ENCODE assay signal across 11 cellular contexts in the genomic region with DNA sequence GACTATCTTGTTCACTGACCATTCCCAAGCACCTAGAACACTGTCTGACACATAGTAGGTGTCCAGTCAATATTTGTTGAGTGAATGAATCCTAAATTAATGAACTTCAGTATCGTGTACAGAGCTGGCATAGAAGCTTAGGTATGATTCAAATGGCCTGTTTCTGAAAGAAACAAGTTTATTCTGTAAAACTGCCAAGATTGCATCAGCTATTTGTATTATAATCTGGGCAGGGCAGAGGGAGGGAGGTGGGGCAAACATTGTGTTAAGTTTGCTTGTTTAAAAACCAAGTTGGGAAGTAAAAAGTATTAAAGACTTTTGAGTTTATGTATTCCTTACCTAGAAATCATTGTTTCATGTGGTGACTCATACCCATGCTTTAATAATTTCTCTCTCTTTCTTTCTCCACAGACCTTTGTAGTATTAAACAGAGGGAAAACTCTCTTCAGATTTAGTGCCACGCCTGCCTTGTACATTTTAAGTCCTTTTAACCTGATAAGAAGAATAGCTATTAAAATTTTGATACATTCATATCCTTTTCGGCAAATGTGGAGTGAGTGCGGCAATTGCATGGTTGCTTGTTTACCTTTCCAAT.
DNase-seq lines count a peak whose midpoint lies in the region; ATAC-seq, FAIRE-seq and TF ChIP-seq lines count a peak whose summit lies in the region.
"Had no signal": no experiment of that assay in that cellular context is flagged by ENCODE, and none has a peak within 500 bp of the region (broad histone marks: within the 10 kb centered on the region; RNA-seq: fewer than 3 reads in every experiment).

No MANE protein-coding gene starts in this region.

- H3K9me3 Mint-ChIP-seq in stimulated activated naive CD8-positive, alpha-beta T cell treated with anti-CD3 and anti-CD28 coated beads, Interleukin-15, Interleukin-2, amounts not matched to agents 100 ng/mL and 50 ng/mL, for 24 hours, result no peaks in the 10 kb centered on the region
- no peaks in the 10 kb centered on the region for H3K9me3 Mint-ChIP-seq in stimulated activated naive CD8-positive, alpha-beta T cell treated with anti-CD3 and anti-CD28 coated beads, Interleukin-15, amount 100 ng/mL, for 72 hours
- no peaks in the 10 kb centered on the region for H3K9me3 Mint-ChIP-seq in astrocyte (ENCODE audit: unreplicated experiment)
- no peaks in the 10 kb centered on the region for H3K9me3 Mint-ChIP-seq in mesothelial cell of epicardium

- peak overlapping the region; percentile 13 for H3K27ac Mint-ChIP-seq in stimulated activated naive CD8-positive, alpha-beta T cell treated with anti-CD3 and anti-CD28 coated beads, Interleukin-15, Interleukin-2, amounts not matched to agents 100 ng/mL and 50 ng/mL, for 24 hours
- peak overlapping the region in 1 of 2 donors; percentile 10 for H3K27ac Mint-ChIP-seq in stimulated activated naive CD8-positive, alpha-beta T cell treated with anti-CD3 and anti-CD28 coated beads, Interleukin-15, amount 100 ng/mL, for 72 hours
- H3K27ac Mint-ChIP-seq in astrocyte (ENCODE audit: unreplicated experiment), result peak overlapping the region; percentile 84
- no peak overlapping the region for H3K27ac Mint-ChIP-seq in mesothelial cell of epicardium

- H3K27ac ChIP-seq in astrocyte (ENCODE audit: low read depth, low read length), result no peak overlapping the region
- H3K27ac ChIP-seq: BLaER1 treated with 17β-estradiol and CSF1 and Interleukin-3, amounts not matched to agents 10 nM and 100 nM had no signal

- H3K79me2 ChIP-seq in astrocyte (ENCODE audit: insufficient read depth, low read length), result no peaks in the 10 kb centered on the region

- no peak overlapping the region for H3K9ac ChIP-seq in astrocyte (ENCODE audit: low read length)
- H3K9ac ChIP-seq: BLaER1 treated with 17β-estradiol and CSF1 and Interleukin-3, amounts not matched to agents 10 nM and 100 nM had no signal

- no peaks in the 10 kb centered on the region for H3K36me3 Mint-ChIP-seq in stimulated activated naive CD8-positive, alpha-beta T cell treated with anti-CD3 and anti-CD28 coated beads, Interleukin-15, Interleukin-2, amounts not matched to agents 100 ng/mL and 50 ng/mL, for 24 hours (ENCODE audit: low read depth)
- no peaks in the 10 kb centered on the region for H3K36me3 Mint-ChIP-seq in astrocyte (ENCODE audit: low read depth, unreplicated experiment)
- H3K36me3 Mint-ChIP-seq in mesothelial cell of epicardium, result no peaks in the 10 kb centered on the region

- DNase-seq in stimulated activated naive CD8-positive, alpha-beta T cell treated with anti-CD3 and anti-CD28 coated beads, Interleukin-15, amount 100 ng/mL, for 72 hours, result no peak
- DNase-seq in astrocyte (ENCODE audit: low read depth), result peak; percentile 69
- peak; percentile 56 for DNase-seq in iris pigment epithelial cell (ENCODE audit: low read depth)
- no peak for DNase-seq in erythroblast (lab: John Stamatoyannopoulos, UW)
- DNase-seq in foreskin melanocyte, result no peak
- DNase-seq in mesothelial cell of epicardium (ENCODE audit: low spot score in 2 of 2, unreplicated experiment in 2 of 2), result no peak
- no peak for DNase-seq in HuH-7.5 (ENCODE audit: low spot score)
- DNase-seq: NCI-H1694 treated with DMSO at 0.1 percent for 48 hours had no signal

- H3K27me3 Mint-ChIP-seq in stimulated activated naive CD8-positive, alpha-beta T cell treated with anti-CD3 and anti-CD28 coated beads, Interleukin-15, Interleukin-2, amounts not matched to agents 100 ng/mL and 50 ng/mL, for 24 hours, result peaks cover 3% of the 10 kb centered on the region
- H3K27me3 Mint-ChIP-seq in stimulated activated naive CD8-positive, alpha-beta T cell treated with anti-CD3 and anti-CD28 coated beads, Interleukin-15, amount 100 ng/mL, for 72 hours, result peaks cover 10% of the 10 kb centered on the region
- peaks cover 2% of the 10 kb centered on the region for H3K27me3 Mint-ChIP-seq in astrocyte (ENCODE audit: low read depth, unreplicated experiment)
- H3K27me3 Mint-ChIP-seq in mesothelial cell of epicardium (ENCODE audit: low read depth), result no peaks in the 10 kb centered on the region

- TF ChIP-seq CTCF in astrocyte (IDR thresholded peaks at IDR 0.05; ENCODE audit: insufficient read depth, low read depth, low read length) (no peak), mesothelial cell of epicardium (IDR thresholded peaks at IDR 0.05; ENCODE audit: unreplicated experiment) (no peak)

- peaks cover 12% of the 10 kb centered on the region for H3K4me1 ChIP-seq in astrocyte (ENCODE audit: insufficient read depth, low read length)

- H3K36me3 ChIP-seq in astrocyte (ENCODE audit: insufficient read depth, low read length), result no peaks in the 10 kb centered on the region
- H3K36me3 ChIP-seq: BLaER1 treated with 17β-estradiol and CSF1 and Interleukin-3, amounts not matched to agents 10 nM and 100 nM had no signal

- peaks cover 4% of the 10 kb centered on the region for H4K20me1 ChIP-seq in astrocyte (ENCODE audit: insufficient read depth, low read length)
- H4K20me1 ChIP-seq: BLaER1 treated with 17β-estradiol and CSF1 and Interleukin-3, amounts not matched to agents 10 nM and 100 nM had no signal

- FAIRE-seq in astrocyte (lab: Jason Lieb, UNC), result no peak
- FAIRE-seq: GM12878 had no signal

- H3K4me1 Mint-ChIP-seq in stimulated activated naive CD8-positive, alpha-beta T cell treated with anti-CD3 and anti-CD28 coated beads, Interleukin-15, Interleukin-2, amounts not matched to agents 100 ng/mL and 50 ng/mL, for 24 hours (ENCODE audit: low read depth), result no peaks in the 10 kb centered on the region
- H3K4me1 Mint-ChIP-seq in stimulated activated naive CD8-positive, alpha-beta T cell treated with anti-CD3 and anti-CD28 coated beads, Interleukin-15, amount 100 ng/mL, for 72 hours, result peaks cover 6% of the 10 kb centered on the region
- H3K4me1 Mint-ChIP-seq in astrocyte (ENCODE audit: low read depth, unreplicated experiment) (peaks cover 26% of the 10 kb centered on the region), mesothelial cell of epicardium (peaks cover 18% of the 10 kb centered on the region)

- H3K27me3 ChIP-seq in astrocyte (ENCODE audit: insufficient read depth, low read length), result no peaks in the 10 kb centered on the region
- H3K27me3 ChIP-seq: BLaER1 treated with 17β-estradiol and CSF1 and Interleukin-3, amounts not matched to agents 10 nM and 100 nM had no signal

- H3K4me2 ChIP-seq in astrocyte (ENCODE audit: low read length), result peak overlapping the region; percentile 29
- H3K4me2 ChIP-seq: BLaER1 treated with 17β-estradiol and CSF1 and Interleukin-3, amounts not matched to agents 10 nM and 100 nM had no signal

- H3K4me3 ChIP-seq in astrocyte (ENCODE audit: insufficient read depth, low read depth, low read length), result no peak overlapping the region
- H3K4me3 ChIP-seq: BLaER1 treated with 17β-estradiol and CSF1 and Interleukin-3, amounts not matched to agents 10 nM and 100 nM; GM12878 had no signal

- H3K9me3 ChIP-seq in astrocyte (ENCODE audit: insufficient read depth, low read depth, low read length), result no peaks in the 10 kb centered on the region
- H3K9me3 ChIP-seq: BLaER1 treated with 17β-estradiol and CSF1 and Interleukin-3, amounts not matched to agents 10 nM and 100 nM had no signal

- no peak overlapping the region for H2AFZ ChIP-seq in astrocyte (ENCODE audit: low read depth, low read length)

- TF ChIP-seq POLR2A in erythroblast (IDR thresholded peaks at IDR 0.05; ENCODE audit: low read length), result no peak

- no peak for ATAC-seq in stimulated activated naive CD8-positive, alpha-beta T cell treated with anti-CD3 and anti-CD28 coated beads, Interleukin-15, amount 100 ng/mL, for 72 hours
- ATAC-seq: GM12878 had no signal

- H3K4me3 Mint-ChIP-seq in stimulated activated naive CD8-positive, alpha-beta T cell treated with anti-CD3 and anti-CD28 coated beads, Interleukin-15, Interleukin-2, amounts not matched to agents 100 ng/mL and 50 ng/mL, for 24 hours, result no peak overlapping the region
- no peak overlapping the region for H3K4me3 Mint-ChIP-seq in stimulated activated naive CD8-positive, alpha-beta T cell treated with anti-CD3 and anti-CD28 coated beads, Interleukin-15, amount 100 ng/mL, for 72 hours
- no peak overlapping the region for H3K4me3 Mint-ChIP-seq in astrocyte (ENCODE audit: unreplicated experiment)
- H3K4me3 Mint-ChIP-seq in mesothelial cell of epicardium, result no peak overlapping the region

Comparison
In these comparisons a context has a peak if more than half of its experiments do, and no peak if none do; other contexts are left out.
1. DNase-seq: peak in astrocyte (single experiment) and iris pigment epithelial cell (single experiment); none in stimulated activated naive CD8-positive, alpha-beta T cell treated with anti-CD3 and anti-CD28 coated beads, Interleukin-15, amount 100 ng/mL, for 72 hours (0 of 2), erythroblast (0 of 2), foreskin melanocyte (single experiment), mesothelial cell of epicardium (0 of 2) and HuH-7.5 (single experiment).